11 cellular contexts compared by ENCODE assay signal in the genomic region with DNA sequence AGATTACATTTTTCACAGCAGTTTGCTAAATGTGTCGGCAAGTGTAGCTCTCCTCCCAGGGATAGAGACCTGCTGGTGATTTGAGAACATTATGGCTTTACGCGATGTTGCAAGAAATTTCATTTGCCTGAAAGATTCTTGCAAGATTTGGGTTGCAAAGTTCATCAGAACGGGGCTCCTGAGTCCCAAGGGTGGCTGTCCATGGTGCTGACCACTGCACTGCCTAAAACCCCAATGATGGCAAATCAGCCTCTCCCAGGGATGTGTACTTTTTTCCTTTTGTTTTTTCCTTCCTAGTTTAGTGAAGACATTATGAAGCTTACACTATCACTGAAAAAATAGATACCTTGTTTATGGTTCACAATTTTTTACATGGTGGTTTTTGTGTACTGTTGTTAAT.
DNase-seq lines count a peak whose midpoint lies in the region; ATAC-seq and TF ChIP-seq lines count a peak whose summit lies in the region.
"Had no signal": no experiment of that assay in that cellular context is flagged by ENCODE, and none has a peak within 500 bp of the region (broad histone marks: within the 10 kb centered on the region; RNA-seq: fewer than 3 reads in every experiment).

No MANE protein-coding gene starts in this region.

- H3K9me3 ChIP-seq in tibial artery = no peaks in the 10 kb centered on the region

- DNase-seq in EH (ENCODE audit: low read depth) (peak; percentile 19), HFFc6 (peak; percentile 0), iPS-NIHi11 (ENCODE audit: low spot score) (peak; percentile 87), NCI-H2227 treated with DMSO at 0.1 percent for 48 hours (lab: John Stamatoyannopoulos, UW) (no peak), GDM1 (lab: John Stamatoyannopoulos, UW) (no peak), tibial artery (no peak)
- DNase-seq in activated CD8-positive, alpha-beta T cell treated with anti-CD3 and anti-CD28 coated beads, Interleukin-2, amount 10 ng/mL, durations not matched to agents 7 days and 5 days = peak; percentile 51
- DNase-seq: activated T-cell treated with anti-CD3 and anti-CD28 coated beads, Interleukin-2, amount 50 U/mL, for 4 hours; hypothalamus; NK-92 treated with Interleukin-12 subunit alpha and Interleukin-12 subunit beta, amount 100 ng/mL, for 24 hours had no signal

- no peaks in the 10 kb centered on the region for H3K4me1 ChIP-seq in tibial artery

- intact Hi-C loops in tibial artery (cut with DNase I; ENCODE audit: low total_unique reads) = no loop called here

- H3K9me3 Mint-ChIP-seq in HFFc6 = peaks cover 70% of the 10 kb centered on the region
- H3K9me3 Mint-ChIP-seq in activated CD8-positive, alpha-beta T cell treated with anti-CD3 and anti-CD28 coated beads, Interleukin-2, amount 10 ng/mL, durations not matched to agents 7 days and 5 days (ENCODE audit: insufficient read depth) = no peaks in the 10 kb centered on the region
- H3K9me3 Mint-ChIP-seq: activated T-cell treated with anti-CD3 and anti-CD28 coated beads, Interleukin-2, amount 50 U/mL, for 4 hours had no signal

- H3K4me3 Mint-ChIP-seq in HFFc6 = no peak overlapping the region
- no peak overlapping the region for H3K4me3 Mint-ChIP-seq in activated CD8-positive, alpha-beta T cell treated with anti-CD3 and anti-CD28 coated beads, Interleukin-2, amount 10 ng/mL, durations not matched to agents 7 days and 5 days
- H3K4me3 Mint-ChIP-seq: activated T-cell treated with anti-CD3 and anti-CD28 coated beads, Interleukin-2, amount 50 U/mL, for 4 hours had no signal

- peaks cover 1% of the 10 kb centered on the region for H3K27me3 Mint-ChIP-seq in HFFc6 (ENCODE audit: insufficient read depth)
- no peaks in the 10 kb centered on the region for H3K27me3 Mint-ChIP-seq in activated CD8-positive, alpha-beta T cell treated with anti-CD3 and anti-CD28 coated beads, Interleukin-2, amount 10 ng/mL, durations not matched to agents 7 days and 5 days (ENCODE audit: low read depth)

- CTCF ChIA-PET in activated CD8-positive, alpha-beta T cell treated with anti-CD3 and anti-CD28 coated beads, Interleukin-2, amount 10 ng/mL, durations not matched to agents 7 days and 5 days (lab: Charles Lee) = no interaction called here

- H3K36me3 ChIP-seq in tibial artery = no peaks in the 10 kb centered on the region

- H3K27me3 ChIP-seq in tibial artery = no peaks in the 10 kb centered on the region

- peaks cover 14% of the 10 kb centered on the region for H3K36me3 Mint-ChIP-seq in HFFc6 (ENCODE audit: low read depth)
- H3K36me3 Mint-ChIP-seq in activated CD8-positive, alpha-beta T cell treated with anti-CD3 and anti-CD28 coated beads, Interleukin-2, amount 10 ng/mL, durations not matched to agents 7 days and 5 days (ENCODE audit: low read depth) = no peaks in the 10 kb centered on the region

- H3K4me3 ChIP-seq in tibial artery = no peak overlapping the region

- TF ChIP-seq CTCF in HFFc6 (IDR thresholded peaks at IDR 0.05) (no peak), tibial artery (IDR thresholded peaks at IDR 0.05) (no peak)

- H3K27ac Mint-ChIP-seq in HFFc6 = no peak overlapping the region
- H3K27ac Mint-ChIP-seq in activated CD8-positive, alpha-beta T cell treated with anti-CD3 and anti-CD28 coated beads, Interleukin-2, amount 10 ng/mL, durations not matched to agents 7 days and 5 days = no peak overlapping the region

- H3K4me1 Mint-ChIP-seq in HFFc6 (ENCODE audit: low read depth) = no peaks in the 10 kb centered on the region
- no peaks in the 10 kb centered on the region for H3K4me1 Mint-ChIP-seq in activated CD8-positive, alpha-beta T cell treated with anti-CD3 and anti-CD28 coated beads, Interleukin-2, amount 10 ng/mL, durations not matched to agents 7 days and 5 days (ENCODE audit: low read depth)

- ATAC-seq in activated CD8-positive, alpha-beta T cell treated with anti-CD3 and anti-CD28 coated beads, Interleukin-2, amount 10 ng/mL, durations not matched to agents 7 days and 5 days = no peak
- no peak for ATAC-seq in HG03097 (IDR thresholded peaks at IDR 0.05; ENCODE audit: low FRiP score, unreplicated experiment)
- ATAC-seq: activated T-cell treated with anti-CD3 and anti-CD28 coated beads, Interleukin-2, amount 50 U/mL, for 4 hours had no signal

- H3K27ac ChIP-seq in tibial artery = no peak overlapping the region

- POLR2A ChIA-PET in activated CD8-positive, alpha-beta T cell treated with anti-CD3 and anti-CD28 coated beads, Interleukin-2, amount 10 ng/mL, durations not matched to agents 7 days and 5 days (lab: Charles Lee) = no interaction called here

Comparison
In these comparisons a context has a peak if more than half of its experiments do, and no peak if none do; other contexts are left out.
1. DNase-seq: peak in EH (single experiment), HFFc6 (single experiment), activated CD8-positive, alpha-beta T cell treated with anti-CD3 and anti-CD28 coated beads, Interleukin-2, amount 10 ng/mL, durations not matched to agents 7 days and 5 days (single experiment) and iPS-NIHi11 (single experiment); none in NCI-H2227 treated with DMSO at 0.1 percent for 48 hours (single experiment), GDM1 (single experiment) and tibial artery (0 of 2).